In genomic region chr16:57840833-57841232, GRCh38 we compare ENCODE assay signal across 1 cellular context.
TF ChIP-seq lines count a peak whose summit lies in the region.

No MANE protein-coding gene starts in this region.

TF ChIP-seq in HepG2, 621 proteins besides CTCF, POLR2A, EP300 and RAD21 (continued from another document and continues in another):
- TF ChIP-seq ZNF646 (CRISPR knock-in tag; IDR thresholded peaks at IDR 0.05) (no peak), POGZ (CRISPR knock-in tag; IDR thresholded peaks at IDR 0.05) (peak; percentile 85), SETDB1 (CRISPR knock-in tag; IDR thresholded peaks at IDR 0.05; ENCODE audit: borderline replicate concordance) (no peak), ZBTB1 (CRISPR knock-in tag; IDR thresholded peaks at IDR 0.05; ENCODE audit: borderline replicate concordance) (no peak), MTF2 (CRISPR knock-in tag; IDR thresholded peaks at IDR 0.05; ENCODE audit: borderline replicate concordance) (peak; percentile 56; the same call in 1 of the 2 replicates), ZNF691 (CRISPR knock-in tag; IDR thresholded peaks at IDR 0.05; ENCODE audit: borderline replicate concordance, low read depth) (no peak), CBX5 (CRISPR knock-in tag; IDR thresholded peaks at IDR 0.05; ENCODE audit: borderline replicate concordance) (peak; percentile 81; the same call in 1 of the 2 replicates), TRIM24 (CRISPR knock-in tag; IDR thresholded peaks at IDR 0.05) (no peak), AGO1 (IDR thresholded peaks at IDR 0.05; ENCODE audit: low read depth, low read length, poor library complexity, severe bottlenecking) (no peak), BRD4 (CRISPR knock-in tag; IDR thresholded peaks at IDR 0.05) (no peak), ZNF564 (CRISPR knock-in tag; IDR thresholded peaks at IDR 0.05) (no peak), CEBPZ (IDR thresholded peaks at IDR 0.05; ENCODE audit: low read length) (no peak), ZNF318 (CRISPR knock-in tag; IDR thresholded peaks at IDR 0.05) (no peak), RARA (CRISPR knock-in tag; IDR thresholded peaks at IDR 0.05) (peak; percentile 82), TP53 (CRISPR knock-in tag; conservative IDR thresholded peaks at IDR 0.05) (no peak), TCF12 (IDR thresholded peaks at IDR 0.05) (no peak), TCF12 (CRISPR knock-in tag; IDR thresholded peaks at IDR 0.05) (no peak), ZNF556 (CRISPR knock-in tag; IDR thresholded peaks at IDR 0.05; ENCODE audit: borderline replicate concordance) (no peak; the same call in 1 of the 2 replicates), GTF2F1 (IDR thresholded peaks at IDR 0.05; ENCODE audit: low read length) (no peak), HNRNPUL1 (IDR thresholded peaks at IDR 0.05; ENCODE audit: low read depth, low read length) (no peak), YY1 (IDR thresholded peaks at IDR 0.05; ENCODE audit: insufficient read depth, insufficient replicate concordance, low read depth, low read length) (no peak), KLF16 (CRISPR knock-in tag; IDR thresholded peaks at IDR 0.05) (no peak)
- TF ChIP-seq, protein P1, sequence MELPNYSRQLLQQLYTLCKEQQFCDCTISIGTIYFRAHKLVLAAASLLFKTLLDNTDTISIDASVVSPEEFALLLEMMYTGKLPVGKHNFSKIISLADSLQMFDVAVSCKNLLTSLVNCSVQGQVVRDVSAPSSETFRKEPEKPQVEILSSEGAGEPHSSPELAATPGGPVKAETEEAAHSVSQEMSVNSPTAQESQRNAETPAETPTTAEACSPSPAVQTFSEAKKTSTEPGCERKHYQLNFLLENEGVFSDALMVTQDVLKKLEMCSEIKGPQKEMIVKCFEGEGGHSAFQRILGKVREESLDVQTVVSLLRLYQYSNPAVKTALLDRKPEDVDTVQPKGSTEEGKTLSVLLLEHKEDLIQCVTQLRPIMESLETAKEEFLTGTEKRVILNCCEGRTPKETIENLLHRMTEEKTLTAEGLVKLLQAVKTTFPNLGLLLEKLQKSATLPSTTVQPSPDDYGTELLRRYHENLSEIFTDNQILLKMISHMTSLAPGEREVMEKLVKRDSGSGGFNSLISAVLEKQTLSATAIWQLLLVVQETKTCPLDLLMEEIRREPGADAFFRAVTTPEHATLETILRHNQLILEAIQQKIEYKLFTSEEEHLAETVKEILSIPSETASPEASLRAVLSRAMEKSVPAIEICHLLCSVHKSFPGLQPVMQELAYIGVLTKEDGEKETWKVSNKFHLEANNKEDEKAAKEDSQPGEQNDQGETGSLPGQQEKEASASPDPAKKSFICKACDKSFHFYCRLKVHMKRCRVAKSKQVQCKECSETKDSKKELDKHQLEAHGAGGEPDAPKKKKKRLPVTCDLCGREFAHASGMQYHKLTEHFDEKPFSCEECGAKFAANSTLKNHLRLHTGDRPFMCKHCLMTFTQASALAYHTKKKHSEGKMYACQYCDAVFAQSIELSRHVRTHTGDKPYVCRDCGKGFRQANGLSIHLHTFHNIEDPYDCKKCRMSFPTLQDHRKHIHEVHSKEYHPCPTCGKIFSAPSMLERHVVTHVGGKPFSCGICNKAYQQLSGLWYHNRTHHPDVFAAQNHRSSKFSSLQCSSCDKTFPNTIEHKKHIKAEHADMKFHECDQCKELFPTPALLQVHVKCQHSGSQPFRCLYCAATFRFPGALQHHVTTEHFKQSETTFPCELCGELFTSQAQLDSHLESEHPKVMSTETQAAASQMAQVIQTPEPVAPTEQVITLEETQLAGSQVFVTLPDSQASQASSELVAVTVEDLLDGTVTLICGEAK (IDR thresholded peaks at IDR 0.05) = no peak
- TF ChIP-seq, protein P1 (CRISPR knock-in tag; IDR thresholded peaks at IDR 0.05) = no peak
